1 cellular context compared by ENCODE assay signal in genomic region chr22:20057596-20058268, GRCh38.
A peak's percentile ranks its signal among the peaks of the same experiment; 100 is the strongest.
TF ChIP-seq lines count a peak whose summit lies in the region.

No MANE protein-coding gene starts in this region.

TF ChIP-seq in K562, 482 proteins besides CTCF, POLR2A, EP300 and RAD21 (continued from another document and continues in another):
- TF ChIP-seq ZBTB40 (IDR thresholded peaks at IDR 0.05) = peak; percentile 99
- no peak for TF ChIP-seq ZBTB40 (CRISPR knock-in tag; IDR thresholded peaks at IDR 0.05)
- no peak for TF ChIP-seq FOXA1 (IDR thresholded peaks at IDR 0.05; ENCODE audit: borderline replicate concordance)
- TF ChIP-seq ZNF785 (CRISPR knock-in tag; IDR thresholded peaks at IDR 0.05) = no peak
- TF ChIP-seq NELFE (IDR thresholded peaks at IDR 0.05; ENCODE audit: insufficient read depth, insufficient read length) = no peak
- no peak for TF ChIP-seq GATAD2A (IDR thresholded peaks at IDR 0.05)
- TF ChIP-seq KLF16 (IDR thresholded peaks at IDR 0.05) = no peak
- no peak for TF ChIP-seq ASH1L (IDR thresholded peaks at IDR 0.05; ENCODE audit: borderline replicate concordance, low read depth, partially characterized antibody)
- TF ChIP-seq HDGF (IDR thresholded peaks at IDR 0.05) = no peak
- TF ChIP-seq SMAD3 (CRISPR knock-in tag; conservative IDR thresholded peaks at IDR 0.05) = no peak
- TF ChIP-seq NRF1 (conservative IDR thresholded peaks at IDR 0.05 in 1 of 2, IDR thresholded peaks at IDR 0.05 in 1 of 2) = no peak
- TF ChIP-seq FOXO4 (CRISPR knock-in tag; IDR thresholded peaks at IDR 0.05) = no peak
- TF ChIP-seq KDM4B (IDR thresholded peaks at IDR 0.05; ENCODE audit: borderline replicate concordance in 2 of 2, low read depth in 1 of 2) = no peak
- no peak for TF ChIP-seq AFF1 (IDR thresholded peaks at IDR 0.05; ENCODE audit: low read depth in 1 of 2, partially characterized antibody in 2 of 2)
- TF ChIP-seq NONO (IDR thresholded peaks at IDR 0.05; ENCODE audit: low read depth in 2 of 2, low read length in 1 of 2) = no peak
- TF ChIP-seq ZNF583 (CRISPR knock-in tag; IDR thresholded peaks at IDR 0.05) = 0 out of 2 replicates have a peak, but pooled peaks have one; percentile 55
- TF ChIP-seq TBL1XR1 (IDR thresholded peaks at IDR 0.05; ENCODE audit: low read length in 2 of 2) = no peak
- no peak for TF ChIP-seq ATF7 (IDR thresholded peaks at IDR 0.05)
- TF ChIP-seq SAFB (IDR thresholded peaks at IDR 0.05; ENCODE audit: borderline replicate concordance, low read depth, low read length) = no peak
- TF ChIP-seq MTA3 (IDR thresholded peaks at IDR 0.05; ENCODE audit: borderline replicate concordance) = no peak
- TF ChIP-seq MYNN (IDR thresholded peaks at IDR 0.05) = no peak
- no peak for TF ChIP-seq MYNN (CRISPR knock-in tag; IDR thresholded peaks at IDR 0.05)
- TF ChIP-seq NBN (IDR thresholded peaks at IDR 0.05; ENCODE audit: low read depth) = no peak
- TF ChIP-seq, protein P1, sequence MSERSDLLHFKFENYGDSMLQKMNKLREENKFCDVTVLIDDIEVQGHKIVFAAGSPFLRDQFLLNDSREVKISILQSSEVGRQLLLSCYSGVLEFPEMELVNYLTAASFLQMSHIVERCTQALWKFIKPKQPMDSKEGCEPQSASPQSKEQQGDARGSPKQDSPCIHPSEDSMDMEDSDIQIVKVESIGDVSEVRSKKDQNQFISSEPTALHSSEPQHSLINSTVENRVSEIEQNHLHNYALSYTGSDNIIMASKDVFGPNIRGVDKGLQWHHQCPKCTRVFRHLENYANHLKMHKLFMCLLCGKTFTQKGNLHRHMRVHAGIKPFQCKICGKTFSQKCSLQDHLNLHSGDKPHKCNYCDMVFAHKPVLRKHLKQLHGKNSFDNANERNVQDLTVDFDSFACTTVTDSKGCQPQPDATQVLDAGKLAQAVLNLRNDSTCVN (CRISPR knock-in tag; IDR thresholded peaks at IDR 0.05) = no peak
- TF ChIP-seq DNMT1 (IDR thresholded peaks at IDR 0.05) = no peak
- TF ChIP-seq E2F1 (CRISPR knock-in tag; IDR thresholded peaks at IDR 0.05) = no peak
- no peak for TF ChIP-seq MXD1 (CRISPR knock-in tag; IDR thresholded peaks at IDR 0.05; ENCODE audit: borderline replicate concordance, poor library complexity, severe bottlenecking)
- no peak for TF ChIP-seq ZNF175 (CRISPR knock-in tag; IDR thresholded peaks at IDR 0.05; ENCODE audit: low read depth)
- no peak for TF ChIP-seq HCFC1 (IDR thresholded peaks at IDR 0.05; ENCODE audit: low read depth, low read length)
- TF ChIP-seq ZHX1 (conservative IDR thresholded peaks at IDR 0.05; ENCODE audit: low read length) = no peak
- no peak for TF ChIP-seq ZNF76 (CRISPR knock-in tag; IDR thresholded peaks at IDR 0.05; ENCODE audit: borderline replicate concordance)
- no peak for TF ChIP-seq BRF1 (IDR thresholded peaks at IDR 0.05; ENCODE audit: borderline replicate concordance, extremely low read depth, insufficient read length)
- no peak for TF ChIP-seq KAT7 (CRISPR knock-in tag; IDR thresholded peaks at IDR 0.05; ENCODE audit: borderline replicate concordance)
- TF ChIP-seq PML (IDR thresholded peaks at IDR 0.05; ENCODE audit: low read length) = no peak
- no peak for TF ChIP-seq BDP1 (IDR thresholded peaks at IDR 0.05; ENCODE audit: insufficient read depth, insufficient read length)
- TF ChIP-seq ILK (tag; IDR thresholded peaks at IDR 0.05; ENCODE audit: borderline replicate concordance, low read depth) = 0 out of 2 replicates have a peak, but pooled peaks have one; percentile 45
- TF ChIP-seq FOXJ3 (CRISPR knock-in tag; IDR thresholded peaks at IDR 0.05) = no peak
- TF ChIP-seq RHOXF2B (CRISPR knock-in tag; conservative IDR thresholded peaks at IDR 0.05) = no peak
- TF ChIP-seq ZC3H8 (IDR thresholded peaks at IDR 0.05) = 0 out of 2 replicates have a peak, but pooled peaks have one; percentile 54
- TF ChIP-seq ATF2 (CRISPR knock-in tag; IDR thresholded peaks at IDR 0.05) = no peak
- no peak for TF ChIP-seq ZKSCAN8 (CRISPR knock-in tag; IDR thresholded peaks at IDR 0.05)
